In genomic region chr17:69220098-69220497, GRCh38 we compare ENCODE assay signal across 8 cellular contexts.
"Had no signal": no experiment of that assay in that cellular context is flagged by ENCODE, and none has a peak within 500 bp of the region (broad histone marks: within the 10 kb centered on the region; RNA-seq: fewer than 3 reads in every experiment).

No MANE protein-coding gene starts in this region.

- FAIRE-seq: G401.6, GM12891, GM12892, GM18507, GM19239 had no signal

- DNase-seq: GDM1, GF-D8 had no signal

- H3K4me3 ChIP-seq: GM12878 had no signal

- ATAC-seq: GM12878 had no signal
